1 cellular context compared by ENCODE assay signal in the genomic region with DNA sequence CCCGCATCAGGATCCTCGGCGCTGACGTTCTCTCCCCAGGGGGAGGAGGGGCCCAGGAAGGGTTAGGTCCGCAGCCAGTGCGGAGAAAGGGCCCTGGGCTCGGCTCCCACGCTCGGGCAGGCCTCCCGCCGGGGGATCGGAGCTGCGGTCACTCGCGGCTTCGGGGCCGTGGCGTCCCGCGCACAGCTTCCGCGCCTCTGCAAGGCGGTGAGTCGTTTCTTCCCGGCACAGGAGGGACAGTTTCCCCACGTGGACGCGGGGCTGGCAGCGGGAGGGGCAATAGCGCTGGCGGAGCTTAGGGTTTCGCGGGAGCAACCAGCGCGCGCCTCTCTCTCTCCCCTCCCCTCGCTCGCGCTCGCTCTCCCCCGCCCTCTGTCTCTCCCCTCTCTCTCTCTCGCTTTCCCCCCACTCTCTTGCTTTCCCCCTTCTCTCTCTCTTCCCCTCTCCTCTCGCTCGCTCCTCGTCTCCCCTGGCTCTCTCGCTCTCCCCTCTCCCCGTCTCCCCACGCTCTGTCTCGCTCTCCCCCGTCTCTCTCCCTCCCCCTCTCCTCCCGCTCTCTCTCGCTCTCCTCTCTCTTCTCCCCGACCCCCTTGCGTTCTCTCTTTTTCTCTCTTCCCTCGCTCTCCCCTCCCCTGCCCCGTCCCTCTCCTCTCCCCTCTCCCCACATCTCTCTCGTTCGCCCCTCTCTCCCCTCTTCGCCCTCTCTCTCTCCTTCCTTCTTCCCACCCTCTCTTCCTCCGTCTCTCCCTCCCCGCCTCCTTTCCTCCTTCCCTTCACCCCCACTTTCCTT.
TF ChIP-seq lines count a peak whose summit lies in the region.

No MANE protein-coding gene starts in this region.

TF ChIP-seq in HEK293, 187 proteins besides CTCF, POLR2A, EP300 and RAD21 (continued from another document and continues in another):
- TF ChIP-seq KLF7 (tag by site-specific recombination; IDR thresholded peaks at IDR 0.05; ENCODE audit: borderline replicate concordance) (peak; percentile 44; the same call in 1 of the 2 replicates), ZNF510 (tag by site-specific recombination; IDR thresholded peaks at IDR 0.05; ENCODE audit: insufficient replicate concordance) (no peak), KLF1 (tag by site-specific recombination; IDR thresholded peaks at IDR 0.05) (peak; percentile 28; the same call in 1 of the 2 replicates), ZFP3 (tag by site-specific recombination; IDR thresholded peaks at IDR 0.05; ENCODE audit: low read depth) (no peak), ZNF623 (tag by site-specific recombination; IDR thresholded peaks at IDR 0.05) (no peak), ZNF776 (tag by site-specific recombination; IDR thresholded peaks at IDR 0.05; ENCODE audit: borderline replicate concordance) (no peak), ZNF223 (tag by site-specific recombination; IDR thresholded peaks at IDR 0.05) (no peak), ZNF707 (tag by site-specific recombination; IDR thresholded peaks at IDR 0.05) (no peak), ZNF654 (tag by site-specific recombination; IDR thresholded peaks at IDR 0.05; ENCODE audit: low read depth) (no peak), ZNF274 (IDR thresholded peaks at IDR 0.05; ENCODE audit: low read length) (no peak), ZNF274 (tag by site-specific recombination; IDR thresholded peaks at IDR 0.05; ENCODE audit: borderline replicate concordance) (no peak), ZNF558 (tag by site-specific recombination; IDR thresholded peaks at IDR 0.05) (no peak), KLF9 (tag by site-specific recombination; IDR thresholded peaks at IDR 0.05; ENCODE audit: low read depth) (peak; percentile 54), ZNF248 (tag by site-specific recombination; IDR thresholded peaks at IDR 0.05) (no peak), ZNF658 (tag by site-specific recombination; IDR thresholded peaks at IDR 0.05) (no peak), ZSCAN23 (tag by site-specific recombination; IDR thresholded peaks at IDR 0.05) (no peak), ZNF157 (tag by site-specific recombination; IDR thresholded peaks at IDR 0.05) (no peak), MYNN (tag by site-specific recombination; IDR thresholded peaks at IDR 0.05; ENCODE audit: borderline replicate concordance) (no peak), ZNF341 (tag by site-specific recombination; IDR thresholded peaks at IDR 0.05; ENCODE audit: low read depth) (peak; percentile 93), ZNF768 (tag by site-specific recombination; IDR thresholded peaks at IDR 0.05) (no peak), GLI2 (tag by site-specific recombination; IDR thresholded peaks at IDR 0.05; ENCODE audit: borderline replicate concordance, low read depth) (no peak), TRIM28 (IDR thresholded peaks at IDR 0.05; ENCODE audit: borderline replicate concordance, low read length) (no peak), ZNF37A (tag by site-specific recombination; IDR thresholded peaks at IDR 0.05) (no peak), IKZF3 (tag by site-specific recombination; IDR thresholded peaks at IDR 0.05) (peak; percentile 22; the same call in 1 of the 2 replicates), ZNF664 (tag by site-specific recombination; IDR thresholded peaks at IDR 0.05) (no peak), ZBTB17 (tag by site-specific recombination; IDR thresholded peaks at IDR 0.05) (peak; percentile 25), ZNF514 (tag by site-specific recombination; IDR thresholded peaks at IDR 0.05) (no peak), WT1 (tag by site-specific recombination; IDR thresholded peaks at IDR 0.05) (peak; percentile 58; the same call in 1 of the 2 replicates), SCRT1 (tag by site-specific recombination; IDR thresholded peaks at IDR 0.05; ENCODE audit: borderline replicate concordance) (no peak), ZNF791 (tag by site-specific recombination; IDR thresholded peaks at IDR 0.05) (no peak), KLF10 (tag by site-specific recombination; IDR thresholded peaks at IDR 0.05) (0 out of 2 replicates have a peak, but pooled peaks have one; percentile 15)
- TF ChIP-seq, protein P1, sequence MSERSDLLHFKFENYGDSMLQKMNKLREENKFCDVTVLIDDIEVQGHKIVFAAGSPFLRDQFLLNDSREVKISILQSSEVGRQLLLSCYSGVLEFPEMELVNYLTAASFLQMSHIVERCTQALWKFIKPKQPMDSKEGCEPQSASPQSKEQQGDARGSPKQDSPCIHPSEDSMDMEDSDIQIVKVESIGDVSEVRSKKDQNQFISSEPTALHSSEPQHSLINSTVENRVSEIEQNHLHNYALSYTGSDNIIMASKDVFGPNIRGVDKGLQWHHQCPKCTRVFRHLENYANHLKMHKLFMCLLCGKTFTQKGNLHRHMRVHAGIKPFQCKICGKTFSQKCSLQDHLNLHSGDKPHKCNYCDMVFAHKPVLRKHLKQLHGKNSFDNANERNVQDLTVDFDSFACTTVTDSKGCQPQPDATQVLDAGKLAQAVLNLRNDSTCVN (tag by site-specific recombination; optimal IDR thresholded peaks at IDR 0.05) = peak; percentile 95
- TF ChIP-seq, protein P2, sequence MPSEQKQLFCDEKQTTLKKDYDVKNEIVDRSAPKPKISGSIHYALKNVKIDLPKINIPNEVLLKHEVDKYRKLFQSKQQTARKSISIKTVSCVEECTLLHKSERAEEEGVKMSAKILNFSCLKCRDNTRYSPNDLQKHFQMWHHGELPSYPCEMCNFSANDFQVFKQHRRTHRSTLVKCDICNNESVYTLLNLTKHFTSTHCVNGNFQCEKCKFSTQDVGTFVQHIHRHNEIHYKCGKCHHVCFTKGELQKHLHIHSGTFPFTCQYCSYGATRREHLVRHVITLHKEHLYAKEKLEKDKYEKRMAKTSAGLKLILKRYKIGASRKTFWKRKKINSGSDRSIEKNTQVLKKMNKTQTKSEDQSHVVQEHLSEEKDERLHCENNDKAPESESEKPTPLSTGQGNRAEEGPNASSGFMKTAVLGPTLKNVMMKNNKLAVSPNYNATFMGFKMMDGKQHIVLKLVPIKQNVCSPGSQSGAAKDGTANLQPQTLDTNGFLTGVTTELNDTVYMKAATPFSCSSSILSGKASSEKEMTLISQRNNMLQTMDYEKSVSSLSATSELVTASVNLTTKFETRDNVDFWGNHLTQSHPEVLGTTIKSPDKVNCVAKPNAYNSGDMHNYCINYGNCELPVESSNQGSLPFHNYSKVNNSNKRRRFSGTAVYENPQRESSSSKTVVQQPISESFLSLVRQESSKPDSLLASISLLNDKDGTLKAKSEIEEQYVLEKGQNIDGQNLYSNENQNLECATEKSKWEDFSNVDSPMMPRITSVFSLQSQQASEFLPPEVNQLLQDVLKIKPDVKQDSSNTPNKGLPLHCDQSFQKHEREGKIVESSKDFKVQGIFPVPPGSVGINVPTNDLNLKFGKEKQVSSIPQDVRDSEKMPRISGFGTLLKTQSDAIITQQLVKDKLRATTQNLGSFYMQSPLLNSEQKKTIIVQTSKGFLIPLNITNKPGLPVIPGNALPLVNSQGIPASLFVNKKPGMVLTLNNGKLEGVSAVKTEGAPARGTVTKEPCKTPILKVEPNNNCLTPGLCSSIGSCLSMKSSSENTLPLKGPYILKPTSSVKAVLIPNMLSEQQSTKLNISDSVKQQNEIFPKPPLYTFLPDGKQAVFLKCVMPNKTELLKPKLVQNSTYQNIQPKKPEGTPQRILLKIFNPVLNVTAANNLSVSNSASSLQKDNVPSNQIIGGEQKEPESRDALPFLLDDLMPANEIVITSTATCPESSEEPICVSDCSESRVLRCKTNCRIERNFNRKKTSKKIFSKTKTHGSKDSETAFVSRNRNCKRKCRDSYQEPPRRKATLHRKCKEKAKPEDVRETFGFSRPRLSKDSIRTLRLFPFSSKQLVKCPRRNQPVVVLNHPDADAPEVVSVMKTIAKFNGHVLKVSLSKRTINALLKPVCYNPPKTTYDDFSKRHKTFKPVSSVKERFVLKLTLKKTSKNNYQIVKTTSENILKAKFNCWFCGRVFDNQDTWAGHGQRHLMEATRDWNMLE (tag by site-specific recombination; conservative IDR thresholded peaks at IDR 0.05; ENCODE audit: low read depth) = no peak
- TF ChIP-seq, protein P3, sequence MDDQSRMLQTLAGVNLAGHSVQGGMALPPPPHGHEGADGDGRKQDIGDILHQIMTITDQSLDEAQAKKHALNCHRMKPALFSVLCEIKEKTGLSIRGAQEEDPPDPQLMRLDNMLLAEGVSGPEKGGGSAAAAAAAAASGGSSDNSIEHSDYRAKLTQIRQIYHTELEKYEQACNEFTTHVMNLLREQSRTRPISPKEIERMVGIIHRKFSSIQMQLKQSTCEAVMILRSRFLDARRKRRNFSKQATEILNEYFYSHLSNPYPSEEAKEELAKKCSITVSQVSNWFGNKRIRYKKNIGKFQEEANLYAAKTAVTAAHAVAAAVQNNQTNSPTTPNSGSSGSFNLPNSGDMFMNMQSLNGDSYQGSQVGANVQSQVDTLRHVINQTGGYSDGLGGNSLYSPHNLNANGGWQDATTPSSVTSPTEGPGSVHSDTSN (CRISPR knock-in tag; IDR thresholded peaks at IDR 0.05) = 0 out of 2 replicates have a peak, but pooled peaks have one; percentile 37
- TF ChIP-seq, protein P4, sequence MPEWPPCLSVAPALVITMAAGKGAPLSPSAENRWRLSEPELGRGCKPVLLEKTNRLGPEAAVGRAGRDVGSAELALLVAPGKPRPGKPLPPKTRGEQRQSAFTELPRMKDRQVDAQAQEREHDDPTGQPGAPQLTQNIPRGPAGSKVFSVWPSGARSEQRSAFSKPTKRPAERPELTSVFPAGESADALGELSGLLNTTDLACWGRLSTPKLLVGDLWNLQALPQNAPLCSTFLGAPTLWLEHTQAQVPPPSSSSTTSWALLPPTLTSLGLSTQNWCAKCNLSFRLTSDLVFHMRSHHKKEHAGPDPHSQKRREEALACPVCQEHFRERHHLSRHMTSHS (tag by site-specific recombination; IDR thresholded peaks at IDR 0.05) = no peak
- TF ChIP-seq, protein P5, sequence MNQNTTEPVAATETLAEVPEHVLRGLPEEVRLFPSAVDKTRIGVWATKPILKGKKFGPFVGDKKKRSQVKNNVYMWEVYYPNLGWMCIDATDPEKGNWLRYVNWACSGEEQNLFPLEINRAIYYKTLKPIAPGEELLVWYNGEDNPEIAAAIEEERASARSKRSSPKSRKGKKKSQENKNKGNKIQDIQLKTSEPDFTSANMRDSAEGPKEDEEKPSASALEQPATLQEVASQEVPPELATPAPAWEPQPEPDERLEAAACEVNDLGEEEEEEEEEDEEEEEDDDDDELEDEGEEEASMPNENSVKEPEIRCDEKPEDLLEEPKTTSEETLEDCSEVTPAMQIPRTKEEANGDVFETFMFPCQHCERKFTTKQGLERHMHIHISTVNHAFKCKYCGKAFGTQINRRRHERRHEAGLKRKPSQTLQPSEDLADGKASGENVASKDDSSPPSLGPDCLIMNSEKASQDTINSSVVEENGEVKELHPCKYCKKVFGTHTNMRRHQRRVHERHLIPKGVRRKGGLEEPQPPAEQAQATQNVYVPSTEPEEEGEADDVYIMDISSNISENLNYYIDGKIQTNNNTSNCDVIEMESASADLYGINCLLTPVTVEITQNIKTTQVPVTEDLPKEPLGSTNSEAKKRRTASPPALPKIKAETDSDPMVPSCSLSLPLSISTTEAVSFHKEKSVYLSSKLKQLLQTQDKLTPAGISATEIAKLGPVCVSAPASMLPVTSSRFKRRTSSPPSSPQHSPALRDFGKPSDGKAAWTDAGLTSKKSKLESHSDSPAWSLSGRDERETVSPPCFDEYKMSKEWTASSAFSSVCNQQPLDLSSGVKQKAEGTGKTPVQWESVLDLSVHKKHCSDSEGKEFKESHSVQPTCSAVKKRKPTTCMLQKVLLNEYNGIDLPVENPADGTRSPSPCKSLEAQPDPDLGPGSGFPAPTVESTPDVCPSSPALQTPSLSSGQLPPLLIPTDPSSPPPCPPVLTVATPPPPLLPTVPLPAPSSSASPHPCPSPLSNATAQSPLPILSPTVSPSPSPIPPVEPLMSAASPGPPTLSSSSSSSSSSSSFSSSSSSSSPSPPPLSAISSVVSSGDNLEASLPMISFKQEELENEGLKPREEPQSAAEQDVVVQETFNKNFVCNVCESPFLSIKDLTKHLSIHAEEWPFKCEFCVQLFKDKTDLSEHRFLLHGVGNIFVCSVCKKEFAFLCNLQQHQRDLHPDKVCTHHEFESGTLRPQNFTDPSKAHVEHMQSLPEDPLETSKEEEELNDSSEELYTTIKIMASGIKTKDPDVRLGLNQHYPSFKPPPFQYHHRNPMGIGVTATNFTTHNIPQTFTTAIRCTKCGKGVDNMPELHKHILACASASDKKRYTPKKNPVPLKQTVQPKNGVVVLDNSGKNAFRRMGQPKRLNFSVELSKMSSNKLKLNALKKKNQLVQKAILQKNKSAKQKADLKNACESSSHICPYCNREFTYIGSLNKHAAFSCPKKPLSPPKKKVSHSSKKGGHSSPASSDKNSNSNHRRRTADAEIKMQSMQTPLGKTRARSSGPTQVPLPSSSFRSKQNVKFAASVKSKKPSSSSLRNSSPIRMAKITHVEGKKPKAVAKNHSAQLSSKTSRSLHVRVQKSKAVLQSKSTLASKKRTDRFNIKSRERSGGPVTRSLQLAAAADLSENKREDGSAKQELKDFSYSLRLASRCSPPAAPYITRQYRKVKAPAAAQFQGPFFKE (tag by site-specific recombination; IDR thresholded peaks at IDR 0.05; ENCODE audit: borderline replicate concordance) = no peak
- TF ChIP-seq, protein P6, sequence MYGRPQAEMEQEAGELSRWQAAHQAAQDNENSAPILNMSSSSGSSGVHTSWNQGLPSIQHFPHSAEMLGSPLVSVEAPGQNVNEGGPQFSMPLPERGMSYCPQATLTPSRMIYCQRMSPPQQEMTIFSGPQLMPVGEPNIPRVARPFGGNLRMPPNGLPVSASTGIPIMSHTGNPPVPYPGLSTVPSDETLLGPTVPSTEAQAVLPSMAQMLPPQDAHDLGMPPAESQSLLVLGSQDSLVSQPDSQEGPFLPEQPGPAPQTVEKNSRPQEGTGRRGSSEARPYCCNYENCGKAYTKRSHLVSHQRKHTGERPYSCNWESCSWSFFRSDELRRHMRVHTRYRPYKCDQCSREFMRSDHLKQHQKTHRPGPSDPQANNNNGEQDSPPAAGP (tag by site-specific recombination; IDR thresholded peaks at IDR 0.05) = peak; percentile 37; the same call in 1 of the 2 replicates
- TF ChIP-seq, protein P7, sequence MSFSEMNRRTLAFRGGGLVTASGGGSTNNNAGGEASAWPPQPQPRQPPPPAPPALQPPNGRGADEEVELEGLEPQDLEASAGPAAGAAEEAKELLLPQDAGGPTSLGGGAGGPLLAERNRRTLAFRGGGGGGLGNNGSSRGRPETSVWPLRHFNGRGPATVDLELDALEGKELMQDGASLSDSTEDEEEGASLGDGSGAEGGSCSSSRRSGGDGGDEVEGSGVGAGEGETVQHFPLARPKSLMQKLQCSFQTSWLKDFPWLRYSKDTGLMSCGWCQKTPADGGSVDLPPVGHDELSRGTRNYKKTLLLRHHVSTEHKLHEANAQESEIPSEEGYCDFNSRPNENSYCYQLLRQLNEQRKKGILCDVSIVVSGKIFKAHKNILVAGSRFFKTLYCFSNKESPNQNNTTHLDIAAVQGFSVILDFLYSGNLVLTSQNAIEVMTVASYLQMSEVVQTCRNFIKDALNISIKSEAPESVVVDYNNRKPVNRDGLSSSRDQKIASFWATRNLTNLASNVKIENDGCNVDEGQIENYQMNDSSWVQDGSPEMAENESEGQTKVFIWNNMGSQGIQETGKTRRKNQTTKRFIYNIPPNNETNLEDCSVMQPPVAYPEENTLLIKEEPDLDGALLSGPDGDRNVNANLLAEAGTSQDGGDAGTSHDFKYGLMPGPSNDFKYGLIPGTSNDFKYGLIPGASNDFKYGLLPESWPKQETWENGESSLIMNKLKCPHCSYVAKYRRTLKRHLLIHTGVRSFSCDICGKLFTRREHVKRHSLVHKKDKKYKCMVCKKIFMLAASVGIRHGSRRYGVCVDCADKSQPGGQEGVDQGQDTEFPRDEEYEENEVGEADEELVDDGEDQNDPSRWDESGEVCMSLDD (tag by site-specific recombination; IDR thresholded peaks at IDR 0.05) = peak; percentile 76
